ENCODE assay signal across 2 cellular contexts in the genomic region with DNA sequence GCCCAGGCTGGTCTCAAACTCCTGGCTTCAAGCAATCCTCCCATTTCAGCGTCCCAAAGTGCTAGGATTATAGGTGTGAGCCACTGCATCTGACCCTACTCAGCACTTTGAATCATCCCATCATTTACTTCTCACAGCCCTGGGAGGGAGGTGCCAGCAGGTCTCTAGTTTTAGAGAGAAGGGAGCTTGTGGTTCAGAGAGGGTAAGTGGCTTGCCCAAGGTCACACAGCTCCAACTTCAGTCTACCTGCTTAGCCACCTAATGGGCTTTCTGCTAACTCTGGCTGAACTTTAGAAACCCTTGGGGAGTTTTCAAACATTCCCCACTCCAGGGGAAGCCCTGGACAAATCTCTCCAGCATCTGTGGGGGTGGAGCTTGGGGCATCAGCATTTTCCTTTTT.
TF ChIP-seq lines count a peak whose summit lies in the region.

No MANE protein-coding gene starts in this region.

TF ChIP-seq in HepG2, 621 proteins besides CTCF, POLR2A, EP300 and RAD21:
- no peak for TF ChIP-seq JUNB (CRISPR knock-in tag; IDR thresholded peaks at IDR 0.05; ENCODE audit: borderline replicate concordance)
- TF ChIP-seq ZNF768 (CRISPR knock-in tag; IDR thresholded peaks at IDR 0.05) = peak; percentile 75; the same call in 1 of the 2 replicates

TF ChIP-seq in K562, 482 proteins besides CTCF, POLR2A, EP300 and RAD21:
- peak; percentile 65 for TF ChIP-seq RBM25 (IDR thresholded peaks at IDR 0.05; ENCODE audit: low read depth, low read length, severe bottlenecking)
- no peak for TF ChIP-seq MAFF (IDR thresholded peaks at IDR 0.05; ENCODE audit: low read length)
- peak; percentile 61 for TF ChIP-seq ZFP36 (IDR thresholded peaks at IDR 0.05; ENCODE audit: low read depth, low read length, partially characterized antibody)
